Comparison of ENCODE assay signal across 16 cellular contexts in the genomic region with DNA sequence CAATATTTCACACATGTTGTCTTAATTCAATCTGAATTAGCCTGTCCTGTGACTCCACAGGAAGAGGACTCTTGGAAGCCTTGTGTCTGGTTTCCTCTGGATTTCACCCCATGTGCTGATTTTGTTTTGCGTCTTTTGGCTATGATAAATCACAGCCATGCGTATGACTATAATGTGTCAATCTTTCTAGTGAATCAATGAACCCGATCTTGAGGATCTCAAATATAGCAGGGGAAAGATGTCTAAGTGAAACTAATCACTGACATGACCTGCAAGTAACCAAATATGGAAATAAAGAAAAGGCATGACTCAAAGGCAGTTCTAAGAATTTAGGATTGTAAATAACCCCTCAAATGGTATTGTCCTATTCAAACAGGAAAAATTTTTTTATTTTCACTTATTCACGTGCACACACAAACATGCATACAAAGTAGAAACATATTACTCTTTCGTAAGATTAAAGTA. TPM values are rescaled to one million over a fixed set of nuclear protein-coding genes. Genes with fewer than 3 reads are reported as not detected.
DNase-seq lines count a peak whose midpoint lies in the region; ATAC-seq, FAIRE-seq and TF ChIP-seq lines count a peak whose summit lies in the region.
"Had no signal": no experiment of that assay in that cellular context is flagged by ENCODE, and none has a peak within 500 bp of the region (broad histone marks: within the 10 kb centered on the region; RNA-seq: fewer than 3 reads in every experiment).

No MANE protein-coding gene starts in this region.

- TF ChIP-seq EP300 in A549 (IDR thresholded peaks at IDR 0.05): no peak

- H3K4me3 ChIP-seq in A549 (no peak overlapping the region), fibroblast of villous mesenchyme (ENCODE audit: low read depth, low read length) (no peak overlapping the region)
- H3K4me3 ChIP-seq: BLaER1 treated with 17β-estradiol and CSF1 and Interleukin-3, amounts not matched to agents 10 nM and 100 nM; dorsolateral prefrontal cortex; SJCRH30 had no signal

- POLR2A ChIA-PET in A549 (lab: Yijun Ruan, JAX): no interaction called here
- POLR2A ChIA-PET in activated B cell treated with CpG ODN at 0.5 μM for 24 hours (lab: Charles Lee): interaction anchor here (0.6 to 1.8 kb wide), 4 partner anchors 8 to 42 kb away, joined by 3 to 9 read pairs (median 4); a partner anchor contains a TSS

- H3K27ac ChIP-seq in A549: peak overlapping the region in 1 of 2 experiments; percentile 40; a peak in 2 of 6 replicates
- H3K27ac ChIP-seq: BLaER1 treated with 17β-estradiol and CSF1 and Interleukin-3, amounts not matched to agents 10 nM and 100 nM; SJCRH30 had no signal

- peaks cover 5% of the 10 kb centered on the region for H3K9me3 Mint-ChIP-seq in activated B cell treated with CpG ODN at 0.5 μM for 24 hours

- WGBS in A549 (ENCODE audit: missing lambda C conversion rate): 79% methylated on average over 5 of the region's 5 CpGs

- TF ChIP-seq POLR2A in A549 (IDR thresholded peaks at IDR 0.05; ENCODE audit: low read length): no peak

- intact Hi-C loops in activated B cell treated with CpG ODN at 0.5 μM for 24 hours (cut with micrococcal nuclease): loop anchor here (2.0 kb wide), 1 partner anchor 14 kb away; no protein-coding TSS in a partner anchor

- H3K4me3 Mint-ChIP-seq in activated B cell treated with CpG ODN at 0.5 μM for 24 hours: peak overlapping the region; percentile 35

- DNase-seq in A549 (ENCODE audit: low read depth in 1 of 2, low spot score in 1 of 2): no peak
- no peak for DNase-seq in GM19239 (ENCODE audit: insufficient read length, low spot score)
- DNase-seq in activated B cell treated with CpG ODN at 0.5 μM for 24 hours: no peak
- DNase-seq in fibroblast of villous mesenchyme (ENCODE audit: low read depth): peak; percentile 50
- no peak for DNase-seq in HUDEP-2 (lab: John Stamatoyannopoulos, UW; ENCODE audit: unreplicated experiment in 76 of 76)
- DNase-seq in urothelium cell line (ENCODE audit: low spot score): no peak
- DNase-seq: activated CD4-positive, CD25-positive, alpha-beta regulatory T cell treated with anti-CD3 and anti-CD28 coated beads, Interleukin-2, amount 50 U/mL, for 72 hours; amygdala; dorsolateral prefrontal cortex; head of caudate nucleus; NCI-H774; SJCRH30 had no signal

- H3K4me1 ChIP-seq in A549: peaks cover 74% of the 10 kb centered on the region

- FAIRE-seq in A549 (lab: Jason Lieb, UNC) (no peak), GM19239 (lab: Jason Lieb, UNC) (peak; percentile 70), urothelium cell line (lab: Jason Lieb, UNC) (no peak)
- FAIRE-seq: G401.6 had no signal

- H3K9me3 ChIP-seq in A549: no peaks in the 10 kb centered on the region
- H3K9me3 ChIP-seq: SJCRH30 had no signal

- ATAC-seq in A549: no peak
- ATAC-seq in activated B cell treated with CpG ODN at 0.5 μM for 24 hours (ENCODE audit: low read depth): no peak
- ATAC-seq in GM18520 (IDR thresholded peaks at IDR 0.05; ENCODE audit: unreplicated experiment): no peak
- ATAC-seq in GM21723 (IDR thresholded peaks at IDR 0.05; ENCODE audit: unreplicated experiment): no peak

- H3K27ac Mint-ChIP-seq in activated B cell treated with CpG ODN at 0.5 μM for 24 hours: peak overlapping the region; percentile 59

- H3K36me3 Mint-ChIP-seq in activated B cell treated with CpG ODN at 0.5 μM for 24 hours (ENCODE audit: low read depth): peaks cover 24% of the 10 kb centered on the region

- peaks cover 72% of the 10 kb centered on the region for H3K4me1 Mint-ChIP-seq in activated B cell treated with CpG ODN at 0.5 μM for 24 hours

- H3K27me3 Mint-ChIP-seq in activated B cell treated with CpG ODN at 0.5 μM for 24 hours: no peaks in the 10 kb centered on the region

- no peak for TF ChIP-seq RAD21 in A549 (conservative IDR thresholded peaks at IDR 0.05 in 1 of 2, IDR thresholded peaks at IDR 0.05 in 1 of 2)

- TF ChIP-seq CTCF in A549 (IDR thresholded peaks at IDR 0.05) (no peak), activated B cell treated with CpG ODN at 0.5 μM for 24 hours (IDR thresholded peaks at IDR 0.05) (no peak), fibroblast of villous mesenchyme (IDR thresholded peaks at IDR 0.05; ENCODE audit: insufficient read depth, low read depth, low read length) (no peak)

- CTCF ChIA-PET in A549 (lab: Yijun Ruan, JAX) (interaction anchor here (1.0 kb wide), 1 partner anchor 109 kb away, joined by 3 read pairs; no protein-coding TSS in a partner anchor), activated B cell treated with CpG ODN at 0.5 μM for 24 hours (lab: Charles Lee) (no interaction called here)

- peak overlapping the region; percentile 5; the same call in 2 of the 3 replicates for H3K4me2 ChIP-seq in A549

TF ChIP-seq in A549, 52 proteins besides CTCF, POLR2A, EP300 and RAD21 (continues in another document):
- TF ChIP-seq, protein P1, sequence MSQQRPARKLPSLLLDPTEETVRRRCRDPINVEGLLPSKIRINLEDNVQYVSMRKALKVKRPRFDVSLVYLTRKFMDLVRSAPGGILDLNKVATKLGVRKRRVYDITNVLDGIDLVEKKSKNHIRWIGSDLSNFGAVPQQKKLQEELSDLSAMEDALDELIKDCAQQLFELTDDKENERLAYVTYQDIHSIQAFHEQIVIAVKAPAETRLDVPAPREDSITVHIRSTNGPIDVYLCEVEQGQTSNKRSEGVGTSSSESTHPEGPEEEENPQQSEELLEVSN (IDR thresholded peaks at IDR 0.05; ENCODE audit: borderline replicate concordance, low read depth): no peak
- TF ChIP-seq, protein P2, sequence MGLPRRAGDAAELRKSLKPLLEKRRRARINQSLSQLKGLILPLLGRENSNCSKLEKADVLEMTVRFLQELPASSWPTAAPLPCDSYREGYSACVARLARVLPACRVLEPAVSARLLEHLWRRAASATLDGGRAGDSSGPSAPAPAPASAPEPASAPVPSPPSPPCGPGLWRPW (IDR thresholded peaks at IDR 0.05): no peak
- TF ChIP-seq KDM1A (IDR thresholded peaks at IDR 0.05; ENCODE audit: low read depth) (no peak), JUNB (IDR thresholded peaks at IDR 0.05) (no peak), MYC (IDR thresholded peaks at IDR 0.05; ENCODE audit: borderline replicate concordance, low read length) (no peak), HOXB5 (CRISPR knock-in tag; IDR thresholded peaks at IDR 0.05) (no peak), EHMT2 (IDR thresholded peaks at IDR 0.05; ENCODE audit: low read depth) (no peak), HEYL (CRISPR knock-in tag; IDR thresholded peaks at IDR 0.05) (no peak), HDAC2 (IDR thresholded peaks at IDR 0.05) (no peak)
- TF ChIP-seq, protein P3, sequence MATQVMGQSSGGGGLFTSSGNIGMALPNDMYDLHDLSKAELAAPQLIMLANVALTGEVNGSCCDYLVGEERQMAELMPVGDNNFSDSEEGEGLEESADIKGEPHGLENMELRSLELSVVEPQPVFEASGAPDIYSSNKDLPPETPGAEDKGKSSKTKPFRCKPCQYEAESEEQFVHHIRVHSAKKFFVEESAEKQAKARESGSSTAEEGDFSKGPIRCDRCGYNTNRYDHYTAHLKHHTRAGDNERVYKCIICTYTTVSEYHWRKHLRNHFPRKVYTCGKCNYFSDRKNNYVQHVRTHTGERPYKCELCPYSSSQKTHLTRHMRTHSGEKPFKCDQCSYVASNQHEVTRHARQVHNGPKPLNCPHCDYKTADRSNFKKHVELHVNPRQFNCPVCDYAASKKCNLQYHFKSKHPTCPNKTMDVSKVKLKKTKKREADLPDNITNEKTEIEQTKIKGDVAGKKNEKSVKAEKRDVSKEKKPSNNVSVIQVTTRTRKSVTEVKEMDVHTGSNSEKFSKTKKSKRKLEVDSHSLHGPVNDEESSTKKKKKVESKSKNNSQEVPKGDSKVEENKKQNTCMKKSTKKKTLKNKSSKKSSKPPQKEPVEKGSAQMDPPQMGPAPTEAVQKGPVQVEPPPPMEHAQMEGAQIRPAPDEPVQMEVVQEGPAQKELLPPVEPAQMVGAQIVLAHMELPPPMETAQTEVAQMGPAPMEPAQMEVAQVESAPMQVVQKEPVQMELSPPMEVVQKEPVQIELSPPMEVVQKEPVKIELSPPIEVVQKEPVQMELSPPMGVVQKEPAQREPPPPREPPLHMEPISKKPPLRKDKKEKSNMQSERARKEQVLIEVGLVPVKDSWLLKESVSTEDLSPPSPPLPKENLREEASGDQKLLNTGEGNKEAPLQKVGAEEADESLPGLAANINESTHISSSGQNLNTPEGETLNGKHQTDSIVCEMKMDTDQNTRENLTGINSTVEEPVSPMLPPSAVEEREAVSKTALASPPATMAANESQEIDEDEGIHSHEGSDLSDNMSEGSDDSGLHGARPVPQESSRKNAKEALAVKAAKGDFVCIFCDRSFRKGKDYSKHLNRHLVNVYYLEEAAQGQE (IDR thresholded peaks at IDR 0.05): no peak
- TF ChIP-seq, protein P4, sequence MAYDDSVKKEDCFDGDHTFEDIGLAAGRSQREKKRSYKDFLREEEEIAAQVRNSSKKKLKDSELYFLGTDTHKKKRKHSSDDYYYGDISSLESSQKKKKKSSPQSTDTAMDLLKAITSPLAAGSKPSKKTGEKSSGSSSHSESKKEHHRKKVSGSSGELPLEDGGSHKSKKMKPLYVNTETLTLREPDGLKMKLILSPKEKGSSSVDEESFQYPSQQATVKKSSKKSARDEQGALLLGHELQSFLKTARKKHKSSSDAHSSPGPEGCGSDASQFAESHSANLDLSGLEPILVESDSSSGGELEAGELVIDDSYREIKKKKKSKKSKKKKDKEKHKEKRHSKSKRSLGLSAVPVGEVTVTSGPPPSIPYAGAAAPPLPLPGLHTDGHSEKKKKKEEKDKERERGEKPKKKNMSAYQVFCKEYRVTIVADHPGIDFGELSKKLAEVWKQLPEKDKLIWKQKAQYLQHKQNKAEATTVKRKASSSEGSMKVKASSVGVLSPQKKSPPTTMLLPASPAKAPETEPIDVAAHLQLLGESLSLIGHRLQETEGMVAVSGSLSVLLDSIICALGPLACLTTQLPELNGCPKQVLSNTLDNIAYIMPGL (CRISPR knock-in tag; IDR thresholded peaks at IDR 0.05; ENCODE audit: borderline replicate concordance): no peak

RNA-seq across cellular contexts. Expression of a gene that starts 8.2 kb away (rescaled TPM):
- polyA plus RNA-seq in A549 (2011; rRNA removed): 61.5 and 70.8 TPM in 2 replicates
- polyA plus RNA-seq in A549 (2012; cell fraction: cytosol; rRNA removed): 26.9 and 40.2 TPM in 2 replicates
- polyA plus RNA-seq in A549 (2012; cell fraction: nucleus; rRNA removed): 57.9 and 73.6 TPM in 2 replicates
- polyA plus RNA-seq in A549 (2017; fragmentation: RNase III; extraction: RNeasy Plus Mini Kit Qiagen cat#74134 plus additional on column Dnase treatment): 36.6 to 38.9 TPM (median 38.7 TPM) in 3 replicates
- polyA minus RNA-seq in A549 (2011; rRNA and poly(A)+ RNA removed): 186 and 190 TPM in 2 replicates
- 67.2 and 77.0 TPM in 2 replicates for total RNA-seq in activated B cell treated with CpG ODN at 0.5 μM for 24 hours
- total RNA-seq in fibroblast of villous mesenchyme: 113 and 152 TPM in 2 replicates

RNA-seq across cellular contexts. Expression of a gene that starts 20.4 kb away (rescaled TPM):
- 37.8 and 39.2 TPM in 2 replicates for polyA plus RNA-seq in A549 (2011; rRNA removed)
- polyA plus RNA-seq in A549 (2012; cell fraction: cytosol; rRNA removed): 20.5 and 23.7 TPM in 2 replicates
- 11.1 and 19.5 TPM in 2 replicates for polyA plus RNA-seq in A549 (2012; cell fraction: nucleus; rRNA removed)
- 39.0 to 40.7 TPM (median 40.0 TPM) in 3 replicates for polyA plus RNA-seq in A549 (2017; fragmentation: RNase III; extraction: RNeasy Plus Mini Kit Qiagen cat#74134 plus additional on column Dnase treatment)
- 8.9 and 10.0 TPM in 2 replicates for polyA minus RNA-seq in A549 (2011; rRNA and poly(A)+ RNA removed)
- 29.9 and 30.4 TPM in 2 replicates for total RNA-seq in activated B cell treated with CpG ODN at 0.5 μM for 24 hours
- total RNA-seq in fibroblast of villous mesenchyme: 22.9 and 32.0 TPM in 2 replicates
